Comparison of ENCODE assay signal across 25 cellular contexts in genomic region chr2:2184549-2185249, GRCh38.
DNase-seq lines count a peak whose midpoint lies in the region; ATAC-seq and TF ChIP-seq lines count a peak whose summit lies in the region.
"Had no signal": no experiment of that assay in that cellular context is flagged by ENCODE, and none has a peak within 500 bp of the region (broad histone marks: within the 10 kb centered on the region; RNA-seq: fewer than 3 reads in every experiment).

No MANE protein-coding gene starts in this region.

- no peaks in the 10 kb centered on the region for H4K20me1 ChIP-seq in GM23338 (replicated peaks; ENCODE audit: insufficient read depth)
- no peaks in the 10 kb centered on the region for H4K20me1 ChIP-seq in Karpas-422 (ENCODE audit: insufficient read depth, low read depth, low read length)

- H3K9ac ChIP-seq in mesenchymal stem cell (ENCODE audit: low read length) (no peak overlapping the region), Karpas-422 (ENCODE audit: low read length) (no peak overlapping the region)

- no peaks in the 10 kb centered on the region for H3F3A ChIP-seq in GM23338 (replicated peaks; ENCODE audit: low read depth)

- H2AFZ ChIP-seq in GM23338 (peak overlapping the region; percentile 93), mesenchymal stem cell (ENCODE audit: low read depth, low read length) (no peak overlapping the region), Karpas-422 (ENCODE audit: low read length) (no peak overlapping the region)

- intact Hi-C loops in head of caudate nucleus (cut with DNase I) = no loop called here
- intact Hi-C loops in posterior cingulate gyrus (cut with DNase I) = no loop called here

- H2BK120ac ChIP-seq in mesenchymal stem cell (ENCODE audit: low read depth, low read length) = no peak overlapping the region

- no peak overlapping the region for H3K27ac Mint-ChIP-seq in GM23338
- H3K27ac Mint-ChIP-seq: activated B cell treated with CpG ODN at 0.5 μM for 24 hours; activated naive CD8-positive, alpha-beta T cell treated with anti-CD3 and anti-CD28 coated beads, Interleukin-2, amount 10 ng/mL, durations not matched to agents 7 days and 5 days; activated T-helper 2 cell treated with anti-CD3 and anti-CD28 coated beads, Interferon-gamma antibody, Interleukin-2, Interleukin-4, amounts not matched to agents 10 μg/mL and 5 μg/mL and 100 μg/mL, durations not matched to agents 14 hours and 24 hours and 36 hours; CD8-positive, alpha-beta memory T cell; mesothelial cell of epicardium; natural killer cell treated with Interleukin-12 subunit alpha and Interleukin-12 subunit beta and Interleukin-15 and Interleukin-18, amount 100 ng/mL, for 72 hours had no signal

- H3K36me3 Mint-ChIP-seq in GM23338 (ENCODE audit: low read depth) = no peaks in the 10 kb centered on the region
- H3K36me3 Mint-ChIP-seq: activated naive CD8-positive, alpha-beta T cell treated with anti-CD3 and anti-CD28 coated beads, Interleukin-2, amount 10 ng/mL, durations not matched to agents 7 days and 5 days; CD8-positive, alpha-beta memory T cell; mesothelial cell of epicardium; natural killer cell treated with Interleukin-12 subunit alpha and Interleukin-12 subunit beta and Interleukin-15 and Interleukin-18, amount 100 ng/mL, for 72 hours had no signal

- no peak overlapping the region for H3K4ac ChIP-seq in mesenchymal stem cell (ENCODE audit: low read depth in 1 of 2, low read length in 2 of 2)

- no peaks in the 10 kb centered on the region for H3K79me1 ChIP-seq in mesenchymal stem cell (replicated peaks; ENCODE audit: low read length, poor library complexity, severe bottlenecking)

- H3K4me3 Mint-ChIP-seq in GM23338 = no peak overlapping the region
- H3K4me3 Mint-ChIP-seq: activated B cell treated with CpG ODN at 0.5 μM for 24 hours; activated naive CD8-positive, alpha-beta T cell treated with anti-CD3 and anti-CD28 coated beads, Interleukin-2, amount 10 ng/mL, durations not matched to agents 7 days and 5 days; CD8-positive, alpha-beta memory T cell; mesothelial cell of epicardium; natural killer cell treated with Interleukin-12 subunit alpha and Interleukin-12 subunit beta and Interleukin-15 and Interleukin-18, amount 100 ng/mL, for 72 hours had no signal

- H3K79me2 ChIP-seq in GM23338 (replicated peaks; ENCODE audit: insufficient read depth) (no peaks in the 10 kb centered on the region), Karpas-422 (ENCODE audit: low read length) (no peaks in the 10 kb centered on the region)

- H3K4me2 ChIP-seq in GM23338 (no peak overlapping the region), mesenchymal stem cell (ENCODE audit: low read length, poor library complexity, severe bottlenecking) (no peak overlapping the region), Karpas-422 (ENCODE audit: low read depth, low read length, poor library complexity, severe bottlenecking) (no peak overlapping the region)

- H2AK5ac ChIP-seq in mesenchymal stem cell (ENCODE audit: low read length, severe bottlenecking) = no peak overlapping the region

- H2BK15ac ChIP-seq in mesenchymal stem cell (ENCODE audit: low read depth, poor library complexity, severe bottlenecking) = no peak overlapping the region

- H2BK5ac ChIP-seq in mesenchymal stem cell (ENCODE audit: low read depth, low read length, poor library complexity, severe bottlenecking) = no peak overlapping the region

- H3K36me3 ChIP-seq in GM23338 (ENCODE audit: insufficient read depth) (no peaks in the 10 kb centered on the region), mesenchymal stem cell (ENCODE audit: control insufficient read depth in 1 of 2, insufficient read depth in 2 of 2, low read depth in 1 of 2, low read length in 2 of 2) (no peaks in the 10 kb centered on the region), Karpas-422 (ENCODE audit: insufficient read depth, low read length) (no peaks in the 10 kb centered on the region)
- H3K36me3 ChIP-seq: esophagus squamous epithelium, gastrocnemius medialis, HAP-1, Peyer's patch, prostate gland, thoracic aorta had no signal

- H3K9me3 Mint-ChIP-seq in GM23338 = no peaks in the 10 kb centered on the region
- H3K9me3 Mint-ChIP-seq: activated B cell treated with CpG ODN at 0.5 μM for 24 hours; activated naive CD8-positive, alpha-beta T cell treated with anti-CD3 and anti-CD28 coated beads, Interleukin-2, amount 10 ng/mL, durations not matched to agents 7 days and 5 days; activated T-helper 2 cell treated with anti-CD3 and anti-CD28 coated beads, Interferon-gamma antibody, Interleukin-2, Interleukin-4, amounts not matched to agents 10 μg/mL and 5 μg/mL and 100 μg/mL, durations not matched to agents 14 hours and 24 hours and 36 hours; mesothelial cell of epicardium; natural killer cell treated with Interleukin-12 subunit alpha and Interleukin-12 subunit beta and Interleukin-15 and Interleukin-18, amount 100 ng/mL, for 72 hours had no signal

- no peak for TF ChIP-seq CTCF in GM23338 (conservative IDR thresholded peaks at IDR 0.05; ENCODE audit: low read depth in 2 of 2)

- H4K8ac ChIP-seq in mesenchymal stem cell (ENCODE audit: low read length) = no peak overlapping the region

- H3K4me1 Mint-ChIP-seq in GM23338 = peaks cover 4% of the 10 kb centered on the region; the same call in 2 of the 3 replicates
- H3K4me1 Mint-ChIP-seq: activated B cell treated with CpG ODN at 0.5 μM for 24 hours; activated naive CD8-positive, alpha-beta T cell treated with anti-CD3 and anti-CD28 coated beads, Interleukin-2, amount 10 ng/mL, durations not matched to agents 7 days and 5 days; CD8-positive, alpha-beta memory T cell had no signal

- ATAC-seq in GM23338 = peak; percentile 58
- ATAC-seq: gastrocnemius medialis; left colon; natural killer cell treated with Interleukin-12 subunit alpha and Interleukin-12 subunit beta and Interleukin-15 and Interleukin-18, amount 100 ng/mL, for 72 hours had no signal

- H3K14ac ChIP-seq in mesenchymal stem cell (ENCODE audit: low read length in 2 of 2) = no peak overlapping the region

- no peak overlapping the region for H4K91ac ChIP-seq in mesenchymal stem cell (ENCODE audit: low read length)

- peaks cover 2% of the 10 kb centered on the region for H3K27me3 Mint-ChIP-seq in GM23338 (ENCODE audit: insufficient read depth, low read depth, poor library complexity)
- H3K27me3 Mint-ChIP-seq: activated B cell treated with CpG ODN at 0.5 μM for 24 hours; activated naive CD8-positive, alpha-beta T cell treated with anti-CD3 and anti-CD28 coated beads, Interleukin-2, amount 10 ng/mL, durations not matched to agents 7 days and 5 days; natural killer cell treated with Interleukin-12 subunit alpha and Interleukin-12 subunit beta and Interleukin-15 and Interleukin-18, amount 100 ng/mL, for 72 hours had no signal

- H3K9me2 ChIP-seq in GM23338 (ENCODE audit: insufficient read depth) = no peaks in the 10 kb centered on the region
- no peaks in the 10 kb centered on the region for H3K9me2 ChIP-seq in Karpas-422 (replicated peaks; ENCODE audit: insufficient read depth, low read length)

- H3K27ac ChIP-seq in GM23338 (ENCODE audit: low read depth) = no peak overlapping the region
- H3K27ac ChIP-seq in mesenchymal stem cell (ENCODE audit: low read length, poor library complexity, severe bottlenecking) = no peak overlapping the region
- no peak overlapping the region for H3K27ac ChIP-seq in Karpas-422 (ENCODE audit: low read length)
- H3K27ac ChIP-seq: esophagus squamous epithelium, gastrocnemius medialis, Peyer's patch, prostate gland, thoracic aorta had no signal

- H3K9me3 ChIP-seq in mesenchymal stem cell (ENCODE audit: control insufficient read depth, low read length) (no peaks in the 10 kb centered on the region), Karpas-422 (ENCODE audit: low read length) (no peaks in the 10 kb centered on the region)
- H3K9me3 ChIP-seq: esophagus squamous epithelium, gastrocnemius medialis, HAP-1, prostate gland, thoracic aorta had no signal

- no peak overlapping the region for H2BK12ac ChIP-seq in mesenchymal stem cell (ENCODE audit: low read length in 2 of 2)

- DNase-seq in GM23338 (ENCODE audit: low spot score) = no peak
- DNase-seq in NCI-H1436 (lab: John Stamatoyannopoulos, UW) = peak; percentile 37
- peak in 36 of 42 donors; percentile 16 to 82 (median 52) for DNase-seq in head of caudate nucleus
- DNase-seq in posterior cingulate gyrus = peak in 8 of 10 donors; percentile 48 to 93 (median 56)
- no peak for DNase-seq in cerebellar nuclear complex (lab: John Stamatoyannopoulos, UW)
- DNase-seq in mesenchymal stem cell = no peak
- DNase-seq in Karpas-422 = no peak
- DNase-seq: activated B cell treated with CpG ODN at 0.5 μM for 24 hours; activated CD4-positive, alpha-beta T cell treated with anti-CD3 and anti-CD28 coated beads, Interleukin-2, amount 50 U/mL, for 48 hours; activated CD8-positive, alpha-beta memory T cell treated with anti-CD3 and anti-CD28 coated beads, Interleukin-2, amount 50 U/mL, for 48 hours; activated naive CD8-positive, alpha-beta T cell treated with anti-CD3 and anti-CD28 coated beads, Interleukin-2, amount 10 ng/mL, durations not matched to agents 7 days and 5 days; AML-193; CD8-positive, alpha-beta memory T cell; esophagus squamous epithelium; gastrocnemius medialis; GDM1; left colon; NCI-H1694 treated with DMSO at 0.1 percent for 48 hours; Peyer's patch had no signal

- H3K4me1 ChIP-seq in GM23338 (ENCODE audit: insufficient read depth) (no peaks in the 10 kb centered on the region), mesenchymal stem cell (ENCODE audit: control insufficient read depth, insufficient read depth, low read depth, low read length) (no peaks in the 10 kb centered on the region), Karpas-422 (ENCODE audit: low read length) (no peaks in the 10 kb centered on the region)
- H3K4me1 ChIP-seq: esophagus squamous epithelium, gastrocnemius medialis, HAP-1, Peyer's patch, prostate gland had no signal

- H3K18ac ChIP-seq in mesenchymal stem cell (ENCODE audit: low read depth in 1 of 2, low read length in 2 of 2) = no peak overlapping the region

- no peak overlapping the region for H3K23ac ChIP-seq in mesenchymal stem cell (ENCODE audit: low read length in 2 of 2)

- no peak overlapping the region for H3K4me3 ChIP-seq in GM23338
- no peak overlapping the region for H3K4me3 ChIP-seq in mesenchymal stem cell (ENCODE audit: insufficient read depth in 1 of 2, low read depth in 1 of 2, low read length in 2 of 2)
- H3K4me3 ChIP-seq in Karpas-422 (ENCODE audit: low read length) = no peak overlapping the region
- H3K4me3 ChIP-seq: esophagus squamous epithelium, gastrocnemius medialis, HAP-1, Peyer's patch, prostate gland, thoracic aorta had no signal

- WGBS in mesenchymal stem cell = 86% methylated on average over 14 of the region's 14 CpGs

- H3K27me3 ChIP-seq in GM23338 (ENCODE audit: insufficient read depth) = no peaks in the 10 kb centered on the region
- no peaks in the 10 kb centered on the region for H3K27me3 ChIP-seq in mesenchymal stem cell (ENCODE audit: control insufficient read depth in 1 of 2, insufficient read depth in 1 of 2, low read length in 2 of 2)
- no peaks in the 10 kb centered on the region for H3K27me3 ChIP-seq in Karpas-422 (ENCODE audit: low read length)
- H3K27me3 ChIP-seq: esophagus squamous epithelium, gastrocnemius medialis, Peyer's patch had no signal

Comparison
In these comparisons a context has a peak if more than half of its experiments do, and no peak if none do; other contexts are left out.
1. DNase-seq: peak in NCI-H1436 (single experiment), head of caudate nucleus (36 of 42) and posterior cingulate gyrus (8 of 10); none in GM23338 (single experiment), cerebellar nuclear complex (0 of 2), mesenchymal stem cell (single experiment) and Karpas-422 (single experiment).